In the genomic region with DNA sequence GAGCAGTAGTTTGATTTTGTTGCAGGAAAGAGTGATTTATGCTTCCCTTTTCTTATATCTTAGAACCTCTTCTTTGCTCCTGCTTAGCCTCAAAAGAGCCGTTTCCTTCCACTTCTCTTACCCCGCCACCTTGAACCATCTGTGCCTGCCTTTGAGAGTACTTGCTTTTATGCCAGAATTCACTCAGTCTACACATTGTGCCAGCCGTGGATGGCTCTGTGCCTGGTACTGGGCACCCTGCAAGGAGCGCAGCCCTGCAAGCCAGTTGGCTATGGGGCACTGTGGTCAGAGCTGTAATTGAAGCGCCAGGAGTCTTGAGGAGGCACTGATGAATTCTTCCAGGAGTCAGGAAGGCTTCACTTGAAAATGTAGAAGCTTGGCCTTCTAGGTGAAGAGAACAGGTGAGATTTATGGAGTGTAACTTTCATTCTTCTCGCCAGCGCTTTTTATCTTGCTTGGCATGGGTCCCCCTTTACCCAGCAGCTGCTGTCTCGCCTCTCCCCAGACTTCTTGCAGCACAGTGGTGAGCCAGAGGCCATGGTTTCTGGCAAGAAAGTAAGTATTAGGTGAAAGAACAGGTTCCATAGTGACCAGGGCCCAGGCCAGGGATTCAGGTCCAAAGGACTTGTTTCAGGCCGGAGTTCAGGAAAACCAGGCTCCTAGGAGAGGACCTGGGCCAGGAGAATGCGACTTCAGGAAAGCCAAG, we compare ENCODE assay signal across 26 cellular contexts. TPM values are rescaled to one million over a fixed set of nuclear protein-coding genes. Genes with fewer than 3 reads are reported as not detected.
DNase-seq lines count a peak whose midpoint lies in the region; ATAC-seq and TF ChIP-seq lines count a peak whose summit lies in the region.
"Had no signal": no experiment of that assay in that cellular context is flagged by ENCODE, and none has a peak within 500 bp of the region (broad histone marks: within the 10 kb centered on the region; RNA-seq: fewer than 3 reads in every experiment).

No MANE protein-coding gene starts in this region.

- 74 to 87% methylated on average over 10 of the region's 10 CpGs for WGBS in heart right ventricle, 2 donors

- H3K9me3 ChIP-seq in heart right ventricle, result no peaks in the 10 kb centered on the region
- H3K9me3 ChIP-seq: upper lobe of left lung had no signal

- ATAC-seq in heart right ventricle (peak in 6 of 8 donors; percentile 54 to 85 (median 62)), HG02759 (IDR thresholded peaks at IDR 0.05; ENCODE audit: unreplicated experiment) (no peak), HG03025 (IDR thresholded peaks at IDR 0.05; ENCODE audit: low FRiP score, unreplicated experiment) (no peak)
- ATAC-seq: activated CD8-positive, alpha-beta T cell treated with anti-CD3 and anti-CD28 coated beads for 36 hours; GM23338 had no signal

- H3K4me1 ChIP-seq in heart right ventricle, result peaks cover 0 to 19% (median 12%) of the 10 kb centered on the region in 9 donors
- H3K4me1 ChIP-seq: parathyroid adenoma had no signal

- peaks cover 0 to 3% (median 0%) of the 10 kb centered on the region in 7 donors for H3K27me3 ChIP-seq in heart right ventricle
- H3K27me3 ChIP-seq: upper lobe of left lung had no signal

- intact Hi-C loops in heart right ventricle (cut with DNase I), result no loop called here

- peaks cover 0 to 73% (median 15%) of the 10 kb centered on the region in 9 donors for H3K36me3 ChIP-seq in heart right ventricle

- no peak for TF ChIP-seq CTCF in heart right ventricle (IDR thresholded peaks at IDR 0.05)

- no peak overlapping the region for H3K27ac ChIP-seq in heart right ventricle
- H3K27ac ChIP-seq: parathyroid adenoma, SK-N-MC, upper lobe of left lung had no signal

- DNase-seq in DMS79 treated with DMSO at 0.1 percent for 48 hours (lab: John Stamatoyannopoulos, UW), result peak; percentile 78
- peak in 51 of 58 donors; percentile 4 to 80 (median 47) for DNase-seq in anterior cingulate cortex (lab: John Stamatoyannopoulos, UW)
- peak in 1 of 2 donors; percentile 54 for DNase-seq in heart right ventricle
- peak; percentile 44 for DNase-seq in putamen (ENCODE audit: low spot score)
- no peak for DNase-seq in NCI-H1694 treated with DMSO at 0.1 percent for 48 hours (lab: John Stamatoyannopoulos, UW)
- no peak for DNase-seq in retina
- DNase-seq: activated CD8-positive, alpha-beta T cell treated with anti-CD3 and anti-CD28 coated beads for 36 hours; activated T-cell treated with anti-CD3 and anti-CD28 coated beads, Interleukin-2, amount 50 U/mL, for 24 hours; CD8-positive, alpha-beta memory T cell; cortex of kidney; KG1; naive B cell; NCI-H2029; NCI-H510A; NK-92 treated with Interleukin-12 subunit alpha and Interleukin-12 subunit beta, amount 100 ng/mL, for 24 hours; stimulated activated CD4-positive, alpha-beta T cell treated with anti-CD3 and anti-CD28 coated beads, Interleukin-2, amount 100 ng/mL, for 24 hours; stimulated activated naive CD4-positive, alpha-beta T cell treated with Interleukin-2 at 50 U/mL for 16 hours had no signal

- no peak overlapping the region for H3K4me3 ChIP-seq in heart right ventricle
- H3K4me3 ChIP-seq: GM23338, SK-N-MC, upper lobe of left lung had no signal

RNA-seq across cellular contexts. Expression of gene TMED3, which starts 4.9 kb away (rescaled TPM):
- total RNA-seq in heart right ventricle, result 10 to 100 TPM; 13.0 to 38.5 (median 17.4) TPM
- polyA plus RNA-seq in heart right ventricle, result 10 to 100 TPM; 13.5 to 35.9 TPM

RNA-seq across cellular contexts. Expression of gene ANKRD34C, which starts 33.3 kb away (rescaled TPM):
- total RNA-seq in heart right ventricle, result 1 to 10 TPM in 3 of 10 donors, under 1 TPM in 6, not detected in 1; 0.10 to 2.8 (median 0.52) TPM
- polyA plus RNA-seq in heart right ventricle, result under 1 TPM; 0.01 to 0.15 TPM
- total RNA-seq: activated CD8-positive, alpha-beta T cell treated with anti-CD3 and anti-CD28 coated beads for 36 hours; CD8-positive, alpha-beta memory T cell; GM23338; HT-29; kidney epithelial cell; skeletal muscle tissue; upper lobe of left lung had no signal
- polyA plus RNA-seq: CD8-positive, alpha-beta memory T cell; GM23338 had no signal

Comparison
In these comparisons a context has a peak if more than half of its experiments do, and no peak if none do; other contexts are left out.
1. DNase-seq: peak in DMS79 treated with DMSO at 0.1 percent for 48 hours (single experiment), anterior cingulate cortex (51 of 58) and putamen (single experiment); none in NCI-H1694 treated with DMSO at 0.1 percent for 48 hours (single experiment) and retina (single experiment).
2. ATAC-seq: peak in heart right ventricle (6 of 8); none in HG02759 (single experiment) and HG03025 (single experiment).